Comparison of ENCODE assay signal across 9 cellular contexts in genomic region chr10:30058111-30058510, GRCh38. TPM values are rescaled to one million over a fixed set of nuclear protein-coding genes. Genes with fewer than 3 reads are reported as not detected.
DNase-seq lines count a peak whose midpoint lies in the region; ATAC-seq, FAIRE-seq and TF ChIP-seq lines count a peak whose summit lies in the region.
"Had no signal": no experiment of that assay in that cellular context is flagged by ENCODE, and none has a peak within 500 bp of the region (broad histone marks: within the 10 kb centered on the region; RNA-seq: fewer than 3 reads in every experiment).

No MANE protein-coding gene starts in this region.

- no peaks in the 10 kb centered on the region for H3K79me2 ChIP-seq in HepG2 (ENCODE audit: insufficient read depth, low read length)

- TF ChIP-seq EP300 in HepG2 (IDR thresholded peaks at IDR 0.05; ENCODE audit: low read depth in 2 of 2, low read length in 2 of 2) (no peak), HepG2 (CRISPR knock-in tag; IDR thresholded peaks at IDR 0.05; ENCODE audit: borderline replicate concordance) (no peak)

- peaks cover 40% of the 10 kb centered on the region for H3K27me3 ChIP-seq in HUES48 (ENCODE audit: control insufficient read depth, insufficient read depth, low read length)
- peaks cover 0 to 36% of the 10 kb centered on the region in 2 experiments; a peak in 2 of 5 replicates for H3K27me3 ChIP-seq in HepG2 (ENCODE audit: control insufficient read depth in 1 of 2, insufficient read depth in 2 of 2, low read length in 2 of 2)
- peaks cover 0 to 5% (median 0%) of the 10 kb centered on the region in 5 donors for H3K27me3 ChIP-seq in subcutaneous abdominal adipose tissue (ENCODE audit: control insufficient read depth in 5 of 5, insufficient read depth in 4 of 5, low read length in 5 of 5)

- DNase-seq in astrocyte of the spinal cord (ENCODE audit: low read depth, low spot score) (no peak), HepG2 (ENCODE audit: low spot score) (no peak), NCI-H774 (lab: John Stamatoyannopoulos, UW) (no peak), SHP77 (lab: John Stamatoyannopoulos, UW) (no peak)
- no peak for DNase-seq in effector CD8-positive, alpha-beta T cell (lab: John Stamatoyannopoulos, UW)
- DNase-seq: activated naive CD8-positive, alpha-beta T cell treated with anti-CD3 and anti-CD28 coated beads, Interleukin-2, amount 10 ng/mL, durations not matched to agents 7 days and 5 days had no signal

- H3K9me3 ChIP-seq in HUES48 (ENCODE audit: control insufficient read depth, insufficient read depth, low read length) (no peaks in the 10 kb centered on the region), HepG2 (ENCODE audit: low read length) (no peaks in the 10 kb centered on the region), subcutaneous abdominal adipose tissue (ENCODE audit: control insufficient read depth in 5 of 5, low read length in 5 of 5) (no peaks in the 10 kb centered on the region)
- H3K9me3 ChIP-seq: neutrophil had no signal

- H3K27ac ChIP-seq in HUES48 (ENCODE audit: low read depth, low read length) (peak overlapping the region; percentile 82), HepG2 (ENCODE audit: extremely low read length, insufficient read depth, low read length) (no peak overlapping the region), subcutaneous abdominal adipose tissue (ENCODE audit: low read depth, low read length) (peak overlapping the region; percentile 79)
- H3K27ac ChIP-seq: neutrophil had no signal

- TF ChIP-seq RAD21 in HepG2 (CRISPR knock-in tag; IDR thresholded peaks at IDR 0.05), result no peak

- H3K4me3 ChIP-seq in HUES48 (ENCODE audit: low read depth, low read length), result peak overlapping the region; percentile 64; the same call in 1 of the 2 replicates
- peak overlapping the region; percentile 65 for H3K4me3 ChIP-seq in astrocyte of the spinal cord (ENCODE audit: low read depth, low read length)
- H3K4me3 ChIP-seq in HepG2 (replicated peaks in 1 of 3; ENCODE audit: insufficient read depth in 1 of 3, low read depth in 2 of 3, low read length in 3 of 3), result peak overlapping the region in 1 of 3 experiments; percentile 67; a peak in 1 of 6 replicates
- H3K4me3 ChIP-seq in subcutaneous abdominal adipose tissue (ENCODE audit: low read depth in 1 of 5, low read length in 5 of 5), result peak overlapping the region; percentile 25 to 83 (median 74)

- TF ChIP-seq CTCF in astrocyte of the spinal cord (IDR thresholded peaks at IDR 0.05; ENCODE audit: low read depth, low read length), result no peak
- no peak for TF ChIP-seq CTCF in HepG2 (CRISPR knock-in tag; IDR thresholded peaks at IDR 0.05)

- POLR2A ChIA-PET in HepG2 (lab: Yijun Ruan, JAX), result no interaction called here

- intact Hi-C loops in HepG2 (cut with micrococcal nuclease; ENCODE audit: unreplicated experiment), result no loop called here

- BruUV-seq in HepG2 (replicated peaks; lab: Mats Ljungman, UMichigan), result no TSS peak

- no peaks in the 10 kb centered on the region for H4K20me1 ChIP-seq in HepG2 (ENCODE audit: insufficient read depth, low read length)

- TF ChIP-seq POLR2A in HepG2 (IDR thresholded peaks at IDR 0.05; ENCODE audit: insufficient read depth in 1 of 2, low read depth in 2 of 2, low read length in 2 of 2), result no peak

- 39% methylated on average over 9 of the region's 10 CpGs for WGBS in HepG2 (ENCODE audit: low lambda C conversion rate)

- CTCF ChIA-PET in HepG2 (lab: Yijun Ruan, JAX; ENCODE audit: low intra/inter-chr PET ratio, low total read pairs), result no interaction called here

- no peak; the same call in 2 of the 3 replicates for ATAC-seq in HepG2

- no peak overlapping the region for H2AFZ ChIP-seq in HepG2 (ENCODE audit: low read length)

- H3K36me3 ChIP-seq in HUES48 (ENCODE audit: control insufficient read depth, insufficient read depth, low read length) (no peaks in the 10 kb centered on the region), HepG2 (replicated peaks in 1 of 2; ENCODE audit: control insufficient read depth in 1 of 2, insufficient read depth in 2 of 2, low read length in 2 of 2) (no peaks in the 10 kb centered on the region), subcutaneous abdominal adipose tissue (ENCODE audit: control insufficient read depth in 5 of 5, insufficient read depth in 5 of 5, low read length in 5 of 5) (no peaks in the 10 kb centered on the region)
- H3K36me3 ChIP-seq: neutrophil had no signal

- H3K4me1 ChIP-seq in HUES48 (ENCODE audit: control insufficient read depth, insufficient read depth, low read length) (peaks cover 46% of the 10 kb centered on the region), HepG2 (ENCODE audit: insufficient read depth, low read length) (peaks cover 25% of the 10 kb centered on the region), subcutaneous abdominal adipose tissue (ENCODE audit: control insufficient read depth in 5 of 5, insufficient read depth in 5 of 5, low read length in 5 of 5) (peaks cover 3 to 45% (median 18%) of the 10 kb centered on the region in 5 donors)

- FAIRE-seq in HepG2 (lab: Jason Lieb, UNC), result no peak

- 0 out of 2 replicates have a peak overlapping the region, but pooled peaks have one; percentile 73 for H3K4me2 ChIP-seq in HepG2 (ENCODE audit: low read depth, low read length)

- in situ Hi-C loops in astrocyte of the spinal cord (cut with HindIII; ENCODE audit: low sequenced_read_pairs) (no loop called here), HepG2 (cut with HindIII; ENCODE audit: extremely low pct_ligation_motif_present, low pct_unique_long_range_greater_than_20kb) (no loop called here)

- no peak overlapping the region for H3K9ac ChIP-seq in HUES48 (ENCODE audit: low read depth, low read length)
- no peak overlapping the region for H3K9ac ChIP-seq in HepG2 (ENCODE audit: insufficient read depth, low read depth, low read length)
- peak overlapping the region in 4 of 5 donors; percentile 72 to 74 (median 73) for H3K9ac ChIP-seq in subcutaneous abdominal adipose tissue (ENCODE audit: low read length in 5 of 5)

TF ChIP-seq in HepG2, 621 proteins besides CTCF, POLR2A, EP300 and RAD21 (continues in another document):
- TF ChIP-seq ZFP62 (CRISPR knock-in tag; IDR thresholded peaks at IDR 0.05) (no peak), ZNF34 (CRISPR knock-in tag; IDR thresholded peaks at IDR 0.05; ENCODE audit: borderline replicate concordance) (no peak), ZNF569 (CRISPR knock-in tag; IDR thresholded peaks at IDR 0.05; ENCODE audit: borderline replicate concordance) (no peak), ZSCAN29 (CRISPR knock-in tag; conservative IDR thresholded peaks at IDR 0.05) (no peak), HNRNPUL1 (IDR thresholded peaks at IDR 0.05; ENCODE audit: low read depth, low read length) (no peak), ZNF296 (CRISPR knock-in tag; conservative IDR thresholded peaks at IDR 0.05) (no peak), ZNF841 (CRISPR knock-in tag; IDR thresholded peaks at IDR 0.05; ENCODE audit: borderline replicate concordance) (no peak), ZNF839 (CRISPR knock-in tag; IDR thresholded peaks at IDR 0.05; ENCODE audit: borderline replicate concordance) (no peak), ZBTB3 (CRISPR knock-in tag; IDR thresholded peaks at IDR 0.05; ENCODE audit: borderline replicate concordance, low read depth) (no peak), ISL2 (CRISPR knock-in tag; IDR thresholded peaks at IDR 0.05) (no peak), NFE2L2 (IDR thresholded peaks at IDR 0.05; ENCODE audit: low read length) (no peak), MEF2D (CRISPR knock-in tag; IDR thresholded peaks at IDR 0.05) (no peak), ZNF503 (CRISPR knock-in tag; IDR thresholded peaks at IDR 0.05) (no peak), SMARCE1 (IDR thresholded peaks at IDR 0.05; ENCODE audit: borderline replicate concordance) (no peak)

RNA-seq across cellular contexts. Expression of gene JCAD, which starts 1.3 kb away (rescaled TPM):
- 0.04 and 0.14 TPM in 2 replicates for total RNA-seq in HepG2 (2016; rRNA removed; fragmentation: Illumina TruSeq; extraction: Trizol)
- total RNA-seq in HepG2 (2016; cell fraction: cytosol; rRNA removed; fragmentation: Illumina TruSeq; extraction: Trizol; ENCODE audit: low read depth), result not detected in 2 replicates
- 0.02 and 0.03 TPM in 2 replicates for total RNA-seq in HepG2 (2016; cell fraction: insoluble cytoplasmic fraction; rRNA removed; fragmentation: Illumina TruSeq; extraction: Trizol)
- 0.12 TPM in 1 of 2 replicates, not detected in the other for total RNA-seq in HepG2 (2016; cell fraction: membrane; rRNA removed; fragmentation: Illumina TruSeq; extraction: Trizol)
- total RNA-seq in HepG2 (2016; cell fraction: nucleus; rRNA removed; fragmentation: Illumina TruSeq; extraction: Trizol), result 0.06 TPM in 1 of 2 replicates, not detected in the other
- polyA plus RNA-seq in HepG2 (2011; rRNA removed), result 0.05 and 0.08 TPM in 2 replicates
- polyA plus RNA-seq in HepG2 (2011; cell fraction: cytosol; rRNA removed), result 0.10 and 0.11 TPM in 2 replicates
- 0.13 and 0.24 TPM in 2 replicates for polyA plus RNA-seq in HepG2 (2011; cell fraction: nucleus; rRNA removed)
- 0.09 TPM in 1 of 2 replicates, not detected in the other for polyA plus RNA-seq in HepG2 (2012)
- 0.20 TPM in 1 of 2 replicates, not detected in the other for polyA plus RNA-seq in HepG2 (2016; cell fraction: cytosol; fragmentation: Illumina TruSeq; extraction: Trizol; ENCODE audit: low read depth)
- 0.08 and 0.17 TPM in 2 replicates for polyA plus RNA-seq in HepG2 (2016; cell fraction: insoluble cytoplasmic fraction; fragmentation: Illumina TruSeq; extraction: Trizol; ENCODE audit: low read depth)
- polyA plus RNA-seq in HepG2 (2016; cell fraction: membrane; fragmentation: Illumina TruSeq; extraction: Trizol; ENCODE audit: low read depth), result 0.02 TPM in 1 of 2 replicates, not detected in the other
- polyA plus RNA-seq in HepG2 (2016; cell fraction: nucleus; fragmentation: Illumina TruSeq; extraction: Trizol; ENCODE audit: insufficient read depth, low read depth), result 0.09 TPM in 1 of 2 replicates, not detected in the other
- 0.42 TPM in 1 of 2 replicates, not detected in the other for polyA minus RNA-seq in HepG2 (2011; rRNA and poly(A)+ RNA removed; ENCODE audit: low replicate concordance)
- not detected in 2 replicates for polyA minus RNA-seq in HepG2 (2011; cell fraction: cytosol; rRNA and poly(A)+ RNA removed)
- polyA minus RNA-seq in HepG2 (2011; cell fraction: nucleus; rRNA and poly(A)+ RNA removed), result under 0.01 TPM in 2 replicates

Comparison
In these comparisons a context has a peak if more than half of its experiments do, and no peak if none do; other contexts are left out.
1. H3K9ac ChIP-seq: peak in subcutaneous abdominal adipose tissue (4 of 5); none in HUES48 (single experiment) and HepG2 (single experiment).